ENCODE assay signal across 1 cellular context in the genomic region with DNA sequence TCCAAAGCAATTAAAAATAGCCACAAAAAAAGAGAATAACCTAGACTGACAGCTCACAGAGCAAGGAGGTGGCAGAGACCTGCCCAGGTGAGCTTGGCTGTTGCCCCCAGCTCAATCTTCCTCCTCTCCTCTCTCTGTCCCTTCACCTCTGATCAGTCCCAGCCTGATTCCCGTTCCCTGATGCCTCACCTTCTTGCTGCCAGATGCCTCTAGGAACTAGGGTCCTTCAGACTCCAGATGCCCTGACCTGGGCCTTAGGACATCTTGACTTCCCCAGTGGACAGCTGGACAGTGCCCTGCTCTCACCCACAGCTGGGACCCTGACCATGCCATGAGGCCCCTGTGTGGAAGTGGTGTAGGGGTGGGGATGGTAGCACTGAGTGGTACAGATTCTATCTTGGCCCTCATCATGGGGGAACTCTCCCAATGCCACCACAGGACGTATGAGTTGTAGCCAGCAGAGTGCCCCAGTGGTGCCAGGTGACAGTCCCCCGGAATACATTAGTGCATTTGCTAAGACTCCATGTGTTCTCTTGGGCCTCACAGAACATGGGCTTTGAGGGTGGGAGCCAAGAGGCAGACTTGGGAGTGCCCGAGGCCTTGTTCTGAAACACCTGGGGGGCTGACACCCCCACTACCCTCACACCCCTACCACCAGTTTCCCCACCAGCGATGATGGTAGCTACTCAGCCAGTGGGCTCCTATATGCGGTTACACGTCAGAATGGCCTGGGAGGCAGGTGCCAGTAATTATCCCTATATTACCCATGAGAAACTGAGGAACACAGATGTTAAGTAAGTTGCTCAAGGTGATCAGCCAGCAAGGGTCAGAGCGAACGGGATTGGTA.
A peak's percentile ranks its signal among the peaks of the same experiment; 100 is the strongest.
TF ChIP-seq lines count a peak whose summit lies in the region.

No MANE protein-coding gene starts in this region.

TF ChIP-seq in endothelial cell of umbilical vein, 7 proteins besides CTCF, POLR2A, EP300 and RAD21:
- peak; percentile 29 for TF ChIP-seq POLR2AphosphoS5 (IDR thresholded peaks at IDR 0.05; ENCODE audit: insufficient read depth, low read depth, low read length)
- TF ChIP-seq MYC (IDR thresholded peaks at IDR 0.05; ENCODE audit: low read depth, low read length), result no peak
- no peak for TF ChIP-seq JUN (IDR thresholded peaks at IDR 0.05; ENCODE audit: borderline replicate concordance, insufficient read depth, insufficient read length, low read depth)
- TF ChIP-seq FOS (IDR thresholded peaks at IDR 0.05; ENCODE audit: borderline replicate concordance, insufficient read depth, low read length), result no peak
- no peak for TF ChIP-seq EZH2 (IDR thresholded peaks at IDR 0.05; ENCODE audit: borderline replicate concordance, low read depth, low read length, severe bottlenecking)
- no peak for TF ChIP-seq GATA2 (IDR thresholded peaks at IDR 0.05; ENCODE audit: insufficient read depth, insufficient read length, low read depth, low read length)
- TF ChIP-seq, protein P1, sequence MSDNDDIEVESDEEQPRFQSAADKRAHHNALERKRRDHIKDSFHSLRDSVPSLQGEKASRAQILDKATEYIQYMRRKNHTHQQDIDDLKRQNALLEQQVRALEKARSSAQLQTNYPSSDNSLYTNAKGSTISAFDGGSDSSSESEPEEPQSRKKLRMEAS (IDR thresholded peaks at IDR 0.05; ENCODE audit: insufficient read depth, insufficient read length), result no peak
